Comparison of ENCODE assay signal across 24 cellular contexts in the genomic region with DNA sequence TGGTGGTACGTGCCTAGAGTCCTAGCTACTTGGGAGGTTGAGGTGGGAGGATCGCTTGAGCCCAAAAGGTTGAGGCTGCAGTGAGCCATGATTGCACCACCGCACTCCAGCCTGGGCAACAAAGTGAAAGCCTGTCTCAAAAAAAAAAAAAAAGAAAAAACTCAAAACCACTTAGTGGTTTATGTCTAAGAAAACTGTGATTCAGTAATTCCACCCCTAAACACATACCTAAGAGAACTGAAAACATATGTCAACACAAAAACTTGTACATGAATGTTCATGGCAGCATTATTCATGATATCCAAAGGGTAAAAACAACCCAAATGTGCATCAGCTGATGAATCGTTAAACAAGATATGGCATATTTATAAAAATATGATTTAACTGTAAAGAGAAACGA. TPM values are rescaled to one million over a fixed set of nuclear protein-coding genes. Genes with fewer than 3 reads are reported as not detected.
DNase-seq lines count a peak whose midpoint lies in the region; ATAC-seq, FAIRE-seq and TF ChIP-seq lines count a peak whose summit lies in the region.
"Had no signal": no experiment of that assay in that cellular context is flagged by ENCODE, and none has a peak within 500 bp of the region (broad histone marks: within the 10 kb centered on the region; RNA-seq: fewer than 3 reads in every experiment).

No MANE protein-coding gene starts in this region.

- CTCF ChIA-PET in BJ (lab: Yijun Ruan, JAX): no interaction called here

- H3K9me3 ChIP-seq in adipocyte (ENCODE audit: control insufficient read depth, low read length): no peaks in the 10 kb centered on the region
- H3K9me3 ChIP-seq in effector memory CD4-positive, alpha-beta T cell (ENCODE audit: control insufficient read depth, low read length): no peaks in the 10 kb centered on the region
- H3K9me3 ChIP-seq in kidney (ENCODE audit: control insufficient read depth in 1 of 2, low read length in 2 of 2): no peaks in the 10 kb centered on the region
- H3K9me3 ChIP-seq: BLaER1 treated with 17β-estradiol and CSF1 and Interleukin-3, amounts not matched to agents 10 nM and 100 nM had no signal

- DNase-seq in activated CD8-positive, alpha-beta memory T cell treated with anti-CD3 and anti-CD28 coated beads for 24 hours: peak; percentile 32
- DNase-seq in activated CD8-positive, alpha-beta memory T cell treated with anti-CD3 and anti-CD28 coated beads, Interleukin-2, amount 50 U/mL, for 4 hours: no peak
- DNase-seq in BJ (ENCODE audit: low read depth): peak; percentile 58
- DNase-seq in adipocyte (ENCODE audit: low read depth): peak; percentile 81
- DNase-seq in fibroblast of the conjunctiva (ENCODE audit: low read depth): peak; percentile 47
- DNase-seq in left colon: no peak
- no peak for DNase-seq in effector memory CD4-positive, alpha-beta T cell
- no peak for DNase-seq in kidney
- DNase-seq: Calu3; CD8-positive, alpha-beta T cell; EL; GOT3; KG1; NCI-H1417 treated with DMSO at 0.1 percent for 48 hours; NCI-H187 treated with DMSO at 0.1 percent for 48 hours; NCI-H226; NCI-H524; SHP77 had no signal

- POLR2A ChIA-PET in BJ (lab: Charles Lee): interaction anchor here (0.6 kb wide), 1 partner anchor 11 kb away, joined by 6 read pairs; no protein-coding TSS in a partner anchor

- FAIRE-seq in kidney (lab: Jason Lieb, UNC): no peak
- FAIRE-seq: A204.1, GM12878, GM19239, HepG2 had no signal

- no peak overlapping the region for H3K4me3 ChIP-seq in BJ (ENCODE audit: low read depth, low read length)
- H3K4me3 ChIP-seq in adipocyte (ENCODE audit: low read length): no peak overlapping the region
- no peak overlapping the region for H3K4me3 ChIP-seq in effector memory CD4-positive, alpha-beta T cell (ENCODE audit: insufficient read depth, low read depth, low read length, poor library complexity, severe bottlenecking)
- no peak overlapping the region for H3K4me3 ChIP-seq in kidney (ENCODE audit: low read length in 2 of 2)
- H3K4me3 ChIP-seq: BLaER1 treated with 17β-estradiol and CSF1 and Interleukin-3, amounts not matched to agents 10 nM and 100 nM; GM12878 had no signal

- no peak for ATAC-seq in left colon
- ATAC-seq: CD8-positive, alpha-beta T cell; GM12878; HCT116; HepG2 had no signal

- H3K27me3 ChIP-seq in BJ (ENCODE audit: control insufficient read depth, insufficient read depth, low read length) (no peaks in the 10 kb centered on the region), adipocyte (replicated peaks; ENCODE audit: control insufficient read depth, insufficient read depth, low read length) (no peaks in the 10 kb centered on the region)
- no peaks in the 10 kb centered on the region for H3K27me3 ChIP-seq in effector memory CD4-positive, alpha-beta T cell (replicated peaks; ENCODE audit: control insufficient read depth, insufficient read depth, low read length, poor library complexity, severe bottlenecking)
- H3K27me3 ChIP-seq: BLaER1 treated with 17β-estradiol and CSF1 and Interleukin-3, amounts not matched to agents 10 nM and 100 nM had no signal

- intact Hi-C loops in left colon (cut with DNase I, micrococcal nuclease) (no loop called here), kidney (cut with DNase I) (no loop called here)

- H3K36me3 ChIP-seq in BJ (ENCODE audit: control insufficient read depth, insufficient read depth, low read length): peaks cover 16% of the 10 kb centered on the region
- H3K36me3 ChIP-seq in adipocyte (ENCODE audit: control insufficient read depth, insufficient read depth, low read length, severe bottlenecking): peaks cover 83% of the 10 kb centered on the region
- peaks cover 53% of the 10 kb centered on the region for H3K36me3 ChIP-seq in effector memory CD4-positive, alpha-beta T cell (ENCODE audit: control insufficient read depth, insufficient read depth, low read length)
- peaks cover 22 to 39% of the 10 kb centered on the region in 2 donors for H3K36me3 ChIP-seq in kidney (ENCODE audit: control insufficient read depth in 1 of 2, insufficient read depth in 2 of 2, low read length in 2 of 2)

- H3K4me1 ChIP-seq in adipocyte (ENCODE audit: control insufficient read depth, insufficient read depth, low read length) (no peaks in the 10 kb centered on the region), kidney (ENCODE audit: control insufficient read depth in 1 of 2, insufficient read depth in 1 of 2, low read depth in 1 of 2, low read length in 2 of 2) (no peaks in the 10 kb centered on the region)
- no peaks in the 10 kb centered on the region for H3K4me1 ChIP-seq in effector memory CD4-positive, alpha-beta T cell (ENCODE audit: control insufficient read depth, insufficient read depth, low read length, poor library complexity, severe bottlenecking)

- no peak overlapping the region for H3K27ac ChIP-seq in effector memory CD4-positive, alpha-beta T cell (ENCODE audit: insufficient read depth, low read length, poor library complexity, severe bottlenecking)
- H3K27ac ChIP-seq in kidney (ENCODE audit: low read depth in 2 of 2, low read length in 2 of 2): no peak overlapping the region
- H3K27ac ChIP-seq: BLaER1 treated with 17β-estradiol and CSF1 and Interleukin-3, amounts not matched to agents 10 nM and 100 nM had no signal

- TF ChIP-seq CTCF in BJ (IDR thresholded peaks at IDR 0.05; ENCODE audit: insufficient read depth, low read depth, low read length): no peak
- no peak for TF ChIP-seq CTCF in kidney (IDR thresholded peaks at IDR 0.05; ENCODE audit: borderline replicate concordance, extremely low read depth, insufficient read depth)

- H3K9ac ChIP-seq in adipocyte (ENCODE audit: low read length) (no peak overlapping the region), kidney (ENCODE audit: low read length in 2 of 2) (no peak overlapping the region)
- H3K9ac ChIP-seq: BLaER1 treated with 17β-estradiol and CSF1 and Interleukin-3, amounts not matched to agents 10 nM and 100 nM had no signal

RNA-seq across cellular contexts. Expression of a gene that starts 14.3 kb away (rescaled TPM):
- 54.7 and 59.9 TPM in 2 replicates for polyA plus RNA-seq in BJ (2011; rRNA removed)
- 34.5 TPM in 2 replicates for polyA minus RNA-seq in BJ (2011; rRNA and poly(A)+ RNA removed)
- 10 to 100 TPM; 51.5 to 63.5 TPM for total RNA-seq in left colon
- total RNA-seq in kidney: 82.8 TPM
- polyA plus RNA-seq in kidney (ENCODE audit: insufficient read depth, low read depth, low replicate concordance): 115 TPM

RNA-seq across cellular contexts. Expression of a gene that starts 54.0 kb away (rescaled TPM):
- 6.4 and 9.6 TPM in 2 replicates for polyA plus RNA-seq in BJ (2011; rRNA removed)
- 2.9 and 3.2 TPM in 2 replicates for polyA minus RNA-seq in BJ (2011; rRNA and poly(A)+ RNA removed)
- 10 to 100 TPM; 19.8 to 20.7 TPM for total RNA-seq in left colon
- total RNA-seq in kidney: 12.5 TPM
- polyA plus RNA-seq in kidney (ENCODE audit: insufficient read depth, low read depth, low replicate concordance): 11.7 TPM

Comparison
In these comparisons a context has a peak if more than half of its experiments do, and no peak if none do; other contexts are left out.
1. DNase-seq: peak in activated CD8-positive, alpha-beta memory T cell treated with anti-CD3 and anti-CD28 coated beads for 24 hours (single experiment), BJ (single experiment), adipocyte (single experiment) and fibroblast of the conjunctiva (single experiment); none in activated CD8-positive, alpha-beta memory T cell treated with anti-CD3 and anti-CD28 coated beads, Interleukin-2, amount 50 U/mL, for 4 hours (single experiment), left colon (0 of 2), effector memory CD4-positive, alpha-beta T cell (0 of 3) and kidney (single experiment).